Comparison of ENCODE assay signal across 1 cellular context in the genomic region with DNA sequence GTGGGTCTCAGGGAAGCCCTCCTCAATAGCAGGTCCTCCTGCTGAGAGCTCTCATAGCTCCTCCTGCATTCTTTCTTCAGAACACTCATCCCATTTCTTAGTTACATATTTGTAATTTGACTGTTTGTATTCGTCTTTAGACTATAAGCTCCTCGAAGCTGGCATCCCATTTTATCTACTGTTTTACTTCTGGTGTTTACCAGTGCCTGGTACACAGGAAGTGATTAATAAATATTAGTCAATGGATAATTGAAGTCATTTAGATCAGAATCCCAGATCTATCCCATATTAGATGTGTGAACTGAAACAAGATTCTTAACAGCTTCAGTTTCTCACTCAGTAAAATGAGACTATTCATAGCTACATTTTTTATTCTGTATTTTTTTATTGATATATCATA.
TF ChIP-seq lines count a peak whose summit lies in the region.

No MANE protein-coding gene starts in this region.

TF ChIP-seq in HepG2, 621 proteins besides CTCF, POLR2A, EP300 and RAD21 (continued from another document):
- TF ChIP-seq, protein P1, sequence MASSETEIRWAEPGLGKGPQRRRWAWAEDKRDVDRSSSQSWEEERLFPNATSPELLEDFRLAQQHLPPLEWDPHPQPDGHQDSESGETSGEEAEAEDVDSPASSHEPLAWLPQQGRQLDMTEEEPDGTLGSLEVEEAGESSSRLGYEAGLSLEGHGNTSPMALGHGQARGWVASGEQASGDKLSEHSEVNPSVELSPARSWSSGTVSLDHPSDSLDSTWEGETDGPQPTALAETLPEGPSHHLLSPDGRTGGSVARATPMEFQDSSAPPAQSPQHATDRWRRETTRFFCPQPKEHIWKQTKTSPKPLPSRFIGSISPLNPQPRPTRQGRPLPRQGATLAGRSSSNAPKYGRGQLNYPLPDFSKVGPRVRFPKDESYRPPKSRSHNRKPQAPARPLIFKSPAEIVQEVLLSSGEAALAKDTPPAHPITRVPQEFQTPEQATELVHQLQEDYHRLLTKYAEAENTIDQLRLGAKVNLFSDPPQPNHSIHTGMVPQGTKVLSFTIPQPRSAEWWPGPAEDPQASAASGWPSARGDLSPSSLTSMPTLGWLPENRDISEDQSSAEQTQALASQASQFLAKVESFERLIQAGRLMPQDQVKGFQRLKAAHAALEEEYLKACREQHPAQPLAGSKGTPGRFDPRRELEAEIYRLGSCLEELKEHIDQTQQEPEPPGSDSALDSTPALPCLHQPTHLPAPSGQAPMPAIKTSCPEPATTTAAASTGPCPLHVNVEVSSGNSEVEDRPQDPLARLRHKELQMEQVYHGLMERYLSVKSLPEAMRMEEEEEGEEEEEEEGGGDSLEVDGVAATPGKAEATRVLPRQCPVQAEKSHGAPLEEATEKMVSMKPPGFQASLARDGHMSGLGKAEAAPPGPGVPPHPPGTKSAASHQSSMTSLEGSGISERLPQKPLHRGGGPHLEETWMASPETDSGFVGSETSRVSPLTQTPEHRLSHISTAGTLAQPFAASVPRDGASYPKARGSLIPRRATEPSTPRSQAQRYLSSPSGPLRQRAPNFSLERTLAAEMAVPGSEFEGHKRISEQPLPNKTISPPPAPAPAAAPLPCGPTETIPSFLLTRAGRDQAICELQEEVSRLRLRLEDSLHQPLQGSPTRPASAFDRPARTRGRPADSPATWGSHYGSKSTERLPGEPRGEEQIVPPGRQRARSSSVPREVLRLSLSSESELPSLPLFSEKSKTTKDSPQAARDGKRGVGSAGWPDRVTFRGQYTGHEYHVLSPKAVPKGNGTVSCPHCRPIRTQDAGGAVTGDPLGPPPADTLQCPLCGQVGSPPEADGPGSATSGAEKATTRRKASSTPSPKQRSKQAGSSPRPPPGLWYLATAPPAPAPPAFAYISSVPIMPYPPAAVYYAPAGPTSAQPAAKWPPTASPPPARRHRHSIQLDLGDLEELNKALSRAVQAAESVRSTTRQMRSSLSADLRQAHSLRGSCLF (CRISPR knock-in tag; IDR thresholded peaks at IDR 0.05; ENCODE audit: borderline replicate concordance) = no peak
- TF ChIP-seq ZFX (CRISPR knock-in tag; IDR thresholded peaks at IDR 0.05; ENCODE audit: low read depth) (no peak), ZNF160 (CRISPR knock-in tag; IDR thresholded peaks at IDR 0.05) (no peak), ZNF75D (CRISPR knock-in tag; IDR thresholded peaks at IDR 0.05; ENCODE audit: borderline replicate concordance) (no peak), SOX13 (IDR thresholded peaks at IDR 0.05) (no peak), SOX13 (CRISPR knock-in tag; conservative IDR thresholded peaks at IDR 0.05 in 1 of 2, IDR thresholded peaks at IDR 0.05 in 1 of 2) (no peak), MATR3 (CRISPR knock-in tag; IDR thresholded peaks at IDR 0.05) (no peak), MLLT10 (CRISPR knock-in tag; IDR thresholded peaks at IDR 0.05) (no peak), NAIF1 (CRISPR knock-in tag; IDR thresholded peaks at IDR 0.05; ENCODE audit: borderline replicate concordance) (no peak)
